In genomic region chr1:30886710-30887428, GRCh38 we compare ENCODE assay signal across 15 cellular contexts. TPM values are rescaled to one million over a fixed set of nuclear protein-coding genes. Genes with fewer than 3 reads are reported as not detected.
DNase-seq lines count a peak whose midpoint lies in the region; ATAC-seq, FAIRE-seq and TF ChIP-seq lines count a peak whose summit lies in the region.
"Had no signal": no experiment of that assay in that cellular context is flagged by ENCODE, and none has a peak within 500 bp of the region (broad histone marks: within the 10 kb centered on the region; RNA-seq: fewer than 3 reads in every experiment).

No MANE protein-coding gene starts in this region.

- intact Hi-C loops in HepG2 (cut with micrococcal nuclease; ENCODE audit: unreplicated experiment) (no loop called here), right lobe of liver (cut with DNase I) (loop anchor here in 1 of 2 donors (10.0 kb wide), 1 partner anchor 1292 kb away; no protein-coding TSS in a partner anchor), lower leg skin (cut with DNase I; ENCODE audit: low total_unique reads) (no loop called here), natural killer cell (cut with micrococcal nuclease) (no loop called here)

- TF ChIP-seq CTCF in HepG2 (CRISPR knock-in tag; IDR thresholded peaks at IDR 0.05) (no peak), right lobe of liver (IDR thresholded peaks at IDR 0.05) (no peak), chondrocyte (IDR thresholded peaks at IDR 0.05) (no peak), neural cell (IDR thresholded peaks at IDR 0.05; ENCODE audit: poor library complexity, severe bottlenecking) (no peak), lower leg skin (IDR thresholded peaks at IDR 0.05) (no peak), natural killer cell (IDR thresholded peaks at IDR 0.05) (no peak), upper lobe of left lung (IDR thresholded peaks at IDR 0.05) (no peak)

- no peaks in the 10 kb centered on the region for H3K27me3 Mint-ChIP-seq in chondrocyte (ENCODE audit: low read depth)
- H3K27me3 Mint-ChIP-seq in natural killer cell (ENCODE audit: low read depth in 2 of 2), result peaks cover 35 to 36% of the 10 kb centered on the region in 2 donors

- TF ChIP-seq POLR2A in HepG2 (IDR thresholded peaks at IDR 0.05; ENCODE audit: insufficient read depth in 1 of 2, low read depth in 2 of 2, low read length in 2 of 2) (no peak), right lobe of liver (IDR thresholded peaks at IDR 0.05) (no peak), lower leg skin (IDR thresholded peaks at IDR 0.05) (no peak), upper lobe of left lung (IDR thresholded peaks at IDR 0.05) (no peak)

- H3K4me3 Mint-ChIP-seq in chondrocyte (ENCODE audit: unreplicated experiment) (no peak overlapping the region), natural killer cell (no peak overlapping the region)
- H3K4me3 Mint-ChIP-seq: nephron progenitor cell; stimulated activated naive CD8-positive, alpha-beta T cell treated with anti-CD3 and anti-CD28 coated beads, Interleukin-15, Interleukin-2, amounts not matched to agents 100 ng/mL and 50 ng/mL, for 24 hours had no signal

- H3K79me2 ChIP-seq in HepG2 (ENCODE audit: insufficient read depth, low read length) (no peaks in the 10 kb centered on the region), neural cell (replicated peaks; ENCODE audit: insufficient read depth, low read length) (peaks cover 94% of the 10 kb centered on the region)

- H3K4me1 ChIP-seq in HepG2 (ENCODE audit: insufficient read depth, low read length) (peaks cover 15% of the 10 kb centered on the region), right lobe of liver (no peaks in the 10 kb centered on the region), upper lobe of left lung (peaks cover 14 to 40% (median 35%) of the 10 kb centered on the region in 4 donors)

- no peaks in the 10 kb centered on the region for H3K36me3 ChIP-seq in HepG2 (replicated peaks in 1 of 2; ENCODE audit: control insufficient read depth in 1 of 2, insufficient read depth in 2 of 2, low read length in 2 of 2)
- H3K36me3 ChIP-seq in right lobe of liver, result no peaks in the 10 kb centered on the region
- H3K36me3 ChIP-seq in neural cell (ENCODE audit: insufficient read depth, low read length), result no peaks in the 10 kb centered on the region
- no peaks in the 10 kb centered on the region for H3K36me3 ChIP-seq in upper lobe of left lung

- H3K4me2 ChIP-seq in HepG2 (ENCODE audit: low read depth, low read length) (no peak overlapping the region), neural cell (ENCODE audit: low read length) (no peak overlapping the region)

- TF ChIP-seq EP300 in HepG2 (IDR thresholded peaks at IDR 0.05; ENCODE audit: low read depth in 2 of 2, low read length in 2 of 2), result no peak
- no peak for TF ChIP-seq EP300 in HepG2 (CRISPR knock-in tag; IDR thresholded peaks at IDR 0.05; ENCODE audit: borderline replicate concordance)
- TF ChIP-seq EP300 in neural cell (conservative IDR thresholded peaks at IDR 0.05; ENCODE audit: poor library complexity, severe bottlenecking), result no peak
- TF ChIP-seq EP300 in upper lobe of left lung (IDR thresholded peaks at IDR 0.05), result no peak

- FAIRE-seq in HepG2 (lab: Jason Lieb, UNC), result no peak

- no peaks in the 10 kb centered on the region for H3K9me2 ChIP-seq in neural cell (ENCODE audit: insufficient read depth, low read length)

- peak overlapping the region; percentile 93 for H3K27ac Mint-ChIP-seq in chondrocyte (ENCODE audit: unreplicated experiment)
- no peak overlapping the region for H3K27ac Mint-ChIP-seq in natural killer cell
- H3K27ac Mint-ChIP-seq: nephron progenitor cell; stimulated activated naive CD8-positive, alpha-beta T cell treated with anti-CD3 and anti-CD28 coated beads, Interleukin-15, Interleukin-2, amounts not matched to agents 100 ng/mL and 50 ng/mL, for 24 hours had no signal

- CTCF ChIA-PET in HepG2 (lab: Yijun Ruan, JAX; ENCODE audit: low intra/inter-chr PET ratio, low total read pairs), result no interaction called here

- no peak for DNase-seq in HepG2 (ENCODE audit: low spot score)
- DNase-seq in right lobe of liver, result no peak
- DNase-seq in chondrocyte (ENCODE audit: low spot score), result no peak
- no peak for DNase-seq in lower leg skin (ENCODE audit: low spot score in 2 of 2)
- DNase-seq in natural killer cell, result no peak
- no peak for DNase-seq in upper lobe of left lung
- DNase-seq: activated CD8-positive, alpha-beta memory T cell treated with anti-CD3 and anti-CD28 coated beads, Interleukin-2, amount 50 U/mL, for 4 hours; hippocampal formation; NCI-H345; nephron progenitor cell had no signal

- no peak overlapping the region for H3K9ac ChIP-seq in HepG2 (ENCODE audit: insufficient read depth, low read depth, low read length)
- peak overlapping the region; percentile 46 for H3K9ac ChIP-seq in neural cell (ENCODE audit: low read length)

- no peak overlapping the region for H3K27ac ChIP-seq in HepG2 (ENCODE audit: extremely low read length, insufficient read depth, low read length)
- no peak overlapping the region for H3K27ac ChIP-seq in right lobe of liver
- peak overlapping the region; percentile 39 for H3K27ac ChIP-seq in neural cell (ENCODE audit: low read length)
- peak overlapping the region in 1 of 4 donors; percentile 82 for H3K27ac ChIP-seq in upper lobe of left lung

- H3K4me1 Mint-ChIP-seq in chondrocyte (ENCODE audit: low read depth), result peaks cover 32% of the 10 kb centered on the region
- no peaks in the 10 kb centered on the region for H3K4me1 Mint-ChIP-seq in natural killer cell

- no TSS peak for BruUV-seq in HepG2 (replicated peaks; lab: Mats Ljungman, UMichigan)

- H3K36me3 Mint-ChIP-seq in chondrocyte (ENCODE audit: low read depth) (no peaks in the 10 kb centered on the region), natural killer cell (no peaks in the 10 kb centered on the region)
- H3K36me3 Mint-ChIP-seq: activated naive CD4-positive, alpha-beta T cell treated with anti-CD3 and anti-CD28 coated beads, Interleukin-2, amount 50 U/mL, for 72 hours had no signal

- no peaks in the 10 kb centered on the region for H3K9me3 Mint-ChIP-seq in chondrocyte (ENCODE audit: low read depth)
- H3K9me3 Mint-ChIP-seq in natural killer cell, result no peaks in the 10 kb centered on the region
- H3K9me3 Mint-ChIP-seq: activated naive CD4-positive, alpha-beta T cell treated with anti-CD3 and anti-CD28 coated beads, Interleukin-2, amount 50 U/mL, for 72 hours; nephron progenitor cell; stimulated activated naive CD8-positive, alpha-beta T cell treated with anti-CD3 and anti-CD28 coated beads, Interleukin-15, Interleukin-2, amounts not matched to agents 100 ng/mL and 50 ng/mL, for 24 hours had no signal

- TF ChIP-seq RAD21 in HepG2 (CRISPR knock-in tag; IDR thresholded peaks at IDR 0.05) (no peak), neural cell (conservative IDR thresholded peaks at IDR 0.05) (no peak)

- POLR2A ChIA-PET in HepG2 (lab: Yijun Ruan, JAX), result no interaction called here

- no peaks in the 10 kb centered on the region for H3K9me3 ChIP-seq in HepG2 (ENCODE audit: low read length)
- no peaks in the 10 kb centered on the region for H3K9me3 ChIP-seq in right lobe of liver
- no peaks in the 10 kb centered on the region for H3K9me3 ChIP-seq in neural cell (ENCODE audit: low read length)
- H3K9me3 ChIP-seq in upper lobe of left lung, result no peaks in the 10 kb centered on the region

- H3K4me3 ChIP-seq in HepG2 (replicated peaks in 1 of 3; ENCODE audit: insufficient read depth in 1 of 3, low read depth in 2 of 3, low read length in 3 of 3) (no peak overlapping the region), right lobe of liver (no peak overlapping the region), neural cell (ENCODE audit: low read length) (no peak overlapping the region), lower leg skin (ENCODE audit: low read depth, poor library complexity, severe bottlenecking) (no peak overlapping the region), upper lobe of left lung (no peak overlapping the region)

- H3K27me3 ChIP-seq in HepG2 (ENCODE audit: control insufficient read depth in 1 of 2, insufficient read depth in 2 of 2, low read length in 2 of 2), result peaks cover 0 to 2% of the 10 kb centered on the region in 2 experiments; a peak in 1 of 5 replicates
- no peaks in the 10 kb centered on the region for H3K27me3 ChIP-seq in right lobe of liver
- H3K27me3 ChIP-seq in neural cell (ENCODE audit: insufficient read depth, low read depth, low read length), result no peaks in the 10 kb centered on the region
- no peaks in the 10 kb centered on the region for H3K27me3 ChIP-seq in upper lobe of left lung

- ATAC-seq in HepG2 (no peak), right lobe of liver (no peak), natural killer cell (no peak), HG02981 (IDR thresholded peaks at IDR 0.05; ENCODE audit: unreplicated experiment) (no peak), upper lobe of left lung (ENCODE audit: low FRiP score in 2 of 2) (no peak)
- ATAC-seq: activated CD4-positive, CD25-positive, alpha-beta regulatory T cell treated with anti-CD3 and anti-CD28 coated beads, Interleukin-2, amount 50 U/mL, for 24 hours; activated naive CD4-positive, alpha-beta T cell treated with anti-CD3 and anti-CD28 coated beads, Interleukin-2, amount 50 U/mL, for 72 hours had no signal

- H3F3A ChIP-seq in neural cell (ENCODE audit: insufficient read depth, low read length, poor library complexity, severe bottlenecking), result no peaks in the 10 kb centered on the region

- H2AFZ ChIP-seq in HepG2 (ENCODE audit: low read length) (no peak overlapping the region), neural cell (ENCODE audit: low read depth, low read length) (no peak overlapping the region)

- in situ Hi-C loops in HepG2 (cut with HindIII; ENCODE audit: extremely low pct_ligation_motif_present, low pct_unique_long_range_greater_than_20kb), result no loop called here

- 75% methylated on average over 6 of the region's 12 CpGs for WGBS in HepG2 (ENCODE audit: low lambda C conversion rate)
- WGBS in right lobe of liver (ENCODE audit: insufficient coverage, low coverage, low lambda C conversion rate, missing lambda C conversion rate), result 100% methylated on average over 2 of the region's 12 CpGs
- WGBS in lower leg skin, 2 donors, result 76 to 87% methylated on average over 10 to 12 of the region's 12 CpGs
- WGBS in upper lobe of left lung, 2 donors, result 89 to 95% methylated on average over 2 to 12 of the region's 12 CpGs

- H4K20me1 ChIP-seq in HepG2 (ENCODE audit: insufficient read depth, low read length) (no peaks in the 10 kb centered on the region), neural cell (ENCODE audit: insufficient read depth) (no peaks in the 10 kb centered on the region)

RNA-seq across cellular contexts. Expression of gene SDC3, which starts 21.7 kb away (rescaled TPM):
- 0.18 and 0.49 TPM in 2 replicates for total RNA-seq in HepG2 (2016; rRNA removed; fragmentation: Illumina TruSeq; extraction: Trizol)
- total RNA-seq in HepG2 (2016; cell fraction: cytosol; rRNA removed; fragmentation: Illumina TruSeq; extraction: Trizol; ENCODE audit: low read depth), result 0.10 and 0.26 TPM in 2 replicates
- total RNA-seq in HepG2 (2016; cell fraction: insoluble cytoplasmic fraction; rRNA removed; fragmentation: Illumina TruSeq; extraction: Trizol), result 0.25 and 0.61 TPM in 2 replicates
- 0.24 and 0.40 TPM in 2 replicates for total RNA-seq in HepG2 (2016; cell fraction: membrane; rRNA removed; fragmentation: Illumina TruSeq; extraction: Trizol)
- 0.47 and 0.78 TPM in 2 replicates for total RNA-seq in HepG2 (2016; cell fraction: nucleus; rRNA removed; fragmentation: Illumina TruSeq; extraction: Trizol)
- 0.84 and 0.85 TPM in 2 replicates for polyA plus RNA-seq in HepG2 (2011; rRNA removed)
- polyA plus RNA-seq in HepG2 (2011; cell fraction: cytosol; rRNA removed), result 0.64 and 0.74 TPM in 2 replicates
- polyA plus RNA-seq in HepG2 (2011; cell fraction: nucleus; rRNA removed), result 1.3 and 1.4 TPM in 2 replicates
- polyA plus RNA-seq in HepG2 (2012), result 0.98 and 2.3 TPM in 2 replicates
- 0.11 and 0.24 TPM in 2 replicates for polyA plus RNA-seq in HepG2 (2016; cell fraction: cytosol; fragmentation: Illumina TruSeq; extraction: Trizol; ENCODE audit: low read depth)
- 0.69 and 0.96 TPM in 2 replicates for polyA plus RNA-seq in HepG2 (2016; cell fraction: insoluble cytoplasmic fraction; fragmentation: Illumina TruSeq; extraction: Trizol; ENCODE audit: low read depth)
- polyA plus RNA-seq in HepG2 (2016; cell fraction: membrane; fragmentation: Illumina TruSeq; extraction: Trizol; ENCODE audit: low read depth), result 0.35 and 0.79 TPM in 2 replicates
- 1.5 and 1.7 TPM in 2 replicates for polyA plus RNA-seq in HepG2 (2016; cell fraction: nucleus; fragmentation: Illumina TruSeq; extraction: Trizol; ENCODE audit: insufficient read depth, low read depth)
- 1.8 and 6.1 TPM in 2 replicates for polyA minus RNA-seq in HepG2 (2011; rRNA and poly(A)+ RNA removed; ENCODE audit: low replicate concordance)
- polyA minus RNA-seq in HepG2 (2011; cell fraction: cytosol; rRNA and poly(A)+ RNA removed), result 0.89 and 2.0 TPM in 2 replicates
- polyA minus RNA-seq in HepG2 (2011; cell fraction: nucleus; rRNA and poly(A)+ RNA removed), result 0.37 and 0.77 TPM in 2 replicates
- total RNA-seq in right lobe of liver, result 10 to 100 TPM; 13.8 to 45.7 (median 16.2) TPM
- 46.8 to 69.3 TPM (median 47.3 TPM) in 3 replicates for total RNA-seq in chondrocyte
- polyA plus RNA-seq in neural cell, result 55.2 and 79.5 TPM in 2 replicates
- 142 and 179 TPM in 2 replicates for polyA minus RNA-seq in neural cell
- total RNA-seq in lower leg skin, result 10 to 100 TPM in 3 of 4 donors, 1 to 10 TPM in 1; 4.3 to 23.5 (median 14.5) TPM
- under 1 TPM in 2 of 3 donors, not detected in 1; 0.33 to 0.63 TPM for total RNA-seq in natural killer cell
- total RNA-seq in upper lobe of left lung, result 10 to 100 TPM; 15.8 to 65.8 (median 30.1) TPM
